Comparison of ENCODE assay signal across 10 cellular contexts in the genomic region with DNA sequence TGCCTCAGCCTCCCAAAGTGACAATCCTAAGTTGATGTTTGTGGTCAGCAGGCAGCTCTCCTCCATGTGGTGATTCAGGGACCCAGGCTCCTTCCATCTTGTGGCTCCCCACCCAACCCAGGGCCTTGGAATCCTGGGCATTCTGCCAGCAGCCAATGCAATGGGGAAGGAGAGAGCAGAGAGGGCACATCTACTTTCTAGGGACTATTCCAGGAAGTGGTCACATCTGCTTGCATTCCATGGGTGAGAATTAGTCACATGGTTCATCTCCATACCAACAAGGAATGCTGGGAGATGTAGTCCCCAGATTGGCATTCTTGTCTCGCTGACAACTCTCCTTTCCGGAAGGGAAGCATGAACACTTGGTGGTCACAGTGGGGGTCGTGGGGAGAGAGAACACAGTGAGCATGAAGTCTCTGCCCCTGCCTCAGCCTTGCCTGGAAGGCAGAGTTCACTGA. TPM values are rescaled to one million over a fixed set of nuclear protein-coding genes. Genes with fewer than 3 reads are reported as not detected.
DNase-seq lines count a peak whose midpoint lies in the region; ATAC-seq, FAIRE-seq and TF ChIP-seq lines count a peak whose summit lies in the region.
"Had no signal": no experiment of that assay in that cellular context is flagged by ENCODE, and none has a peak within 500 bp of the region (broad histone marks: within the 10 kb centered on the region; RNA-seq: fewer than 3 reads in every experiment).

No MANE protein-coding gene starts in this region.

- H2AFZ ChIP-seq in H1 (ENCODE audit: low read length): no peak overlapping the region

- no peak overlapping the region for H4K8ac ChIP-seq in H1 (ENCODE audit: extremely low read depth, insufficient read depth, low read length)

- no peak overlapping the region for H3K9ac ChIP-seq in H1 (replicated peaks in 1 of 4; ENCODE audit: extremely low read depth in 1 of 4, low read depth in 3 of 4, low read length in 3 of 4)

- H3K27ac ChIP-seq in breast epithelium (no peak overlapping the region), H1 (ENCODE audit: low read depth, low read length) (no peak overlapping the region)

- H3K79me2 ChIP-seq in H1 (ENCODE audit: control insufficient read depth in 1 of 2, insufficient read depth in 2 of 2, low read length in 2 of 2): no peaks in the 10 kb centered on the region

- H2BK15ac ChIP-seq in H1 (ENCODE audit: low read length): peak overlapping the region; percentile 55; the same call in 1 of the 2 replicates

- TF ChIP-seq RAD21 in H1 (IDR thresholded peaks at IDR 0.05 in 1 of 2, conservative IDR thresholded peaks at IDR 0.05 in 1 of 2; ENCODE audit: low read depth in 2 of 2, low read length in 2 of 2): no peak

- H3K14ac ChIP-seq in H1 (ENCODE audit: insufficient read length): no peak overlapping the region

- no peak overlapping the region for H3K4me3 Mint-ChIP-seq in MCF 10A (ENCODE audit: unreplicated experiment)
- H3K4me3 Mint-ChIP-seq: CD14-positive monocyte had no signal

- H3K56ac ChIP-seq in H1 (replicated peaks; ENCODE audit: insufficient read length, low read depth, low read length): no peak overlapping the region

- intact Hi-C loops in MCF 10A (cut with micrococcal nuclease) (no loop called here), breast epithelium (cut with DNase I; ENCODE audit: low total_unique reads) (loop anchor here (1.0 kb wide), 1 partner anchor 22 kb away; no protein-coding TSS in a partner anchor)

- H4K91ac ChIP-seq in H1 (replicated peaks; ENCODE audit: insufficient read length, low read length): no peak overlapping the region

- H3K36me3 ChIP-seq in breast epithelium (no peaks in the 10 kb centered on the region), H1 (ENCODE audit: control insufficient read depth in 2 of 4, insufficient read depth in 4 of 4, low read length in 3 of 4) (no peaks in the 10 kb centered on the region)

- 28% methylated on average over 3 of the region's 3 CpGs; no CpG with 5 or more reads in 1 of the 2 experiments for WGBS in H1 (ENCODE audit: extremely low coverage in 1 of 2, insufficient coverage in 1 of 2, insufficient read length in 1 of 2, insufficient replicate concordance in 2 of 2, low coverage in 1 of 2, low lambda C conversion rate in 2 of 2, missing lambda C conversion rate in 1 of 2), 2 experiments

- no peak overlapping the region for H3K4ac ChIP-seq in H1 (replicated peaks; ENCODE audit: insufficient read length, low read depth, low read length)

- TF ChIP-seq POLR2A in breast epithelium (IDR thresholded peaks at IDR 0.05): no peak
- TF ChIP-seq POLR2A in H1 (IDR thresholded peaks at IDR 0.05; ENCODE audit: control extremely low read depth in 1 of 2, low read depth in 2 of 2, low read length in 2 of 2): peak in 1 of 2 experiments; percentile 46; a peak in 1 of 3 replicates

- no peak for TF ChIP-seq EP300 in H1 (IDR thresholded peaks at IDR 0.05; ENCODE audit: borderline replicate concordance in 1 of 2, low read depth in 2 of 2, low read length in 2 of 2)

- H3K18ac ChIP-seq in H1 (ENCODE audit: extremely low read depth, low read length): no peak overlapping the region

- H3K9me3 Mint-ChIP-seq in MCF 10A (ENCODE audit: unreplicated experiment): no peaks in the 10 kb centered on the region

- H3K27me3 Mint-ChIP-seq in MCF 10A (ENCODE audit: insufficient read depth, unreplicated experiment): peaks cover 28% of the 10 kb centered on the region

- BruUV-seq in MCF 10A (replicated peaks; lab: Mats Ljungman, UMichigan): no TSS peak

- peak overlapping the region; percentile 25 for H4K5ac ChIP-seq in H1 (ENCODE audit: insufficient read length, low read depth, low read length)

- peak; percentile 18 for DNase-seq in MCF 10A (ENCODE audit: unreplicated experiment)
- no peak for DNase-seq in breast epithelium (ENCODE audit: low spot score in 2 of 2)
- peak; percentile 57 for DNase-seq in NCI-H226
- peak; percentile 34 to 71 for DNase-seq in H1 (ENCODE audit: low read depth in 1 of 2, low spot score in 2 of 2)
- DNase-seq in urothelium cell line (ENCODE audit: low spot score): peak; percentile 45
- no peak for DNase-seq in hippocampal formation (lab: John Stamatoyannopoulos, UW)
- DNase-seq: activated effector memory CD4-positive, alpha-beta T cell treated with Interleukin-2 at 50 U/mL for 16 hours had no signal

- H3K4me1 Mint-ChIP-seq in MCF 10A (ENCODE audit: insufficient read depth, unreplicated experiment): no peaks in the 10 kb centered on the region
- H3K4me1 Mint-ChIP-seq: CD14-positive monocyte had no signal

- no peaks in the 10 kb centered on the region for H3K36me3 Mint-ChIP-seq in MCF 10A (ENCODE audit: insufficient read depth, unreplicated experiment)
- H3K36me3 Mint-ChIP-seq: CD14-positive monocyte had no signal

- TF ChIP-seq CTCF in MCF 10A (IDR thresholded peaks at IDR 0.05; ENCODE audit: unreplicated experiment) (no peak), breast epithelium (IDR thresholded peaks at IDR 0.05) (no peak), H1 (IDR thresholded peaks at IDR 0.05; ENCODE audit: control extremely low read depth in 1 of 3, insufficient read depth in 1 of 3, low read depth in 1 of 3, low read length in 3 of 3) (no peak)

- H4K20me1 ChIP-seq in H1 (replicated peaks in 1 of 2; ENCODE audit: control insufficient read depth in 1 of 2, insufficient read depth in 2 of 2, low read length in 2 of 2): no peaks in the 10 kb centered on the region

- ATAC-seq in HG03354 (IDR thresholded peaks at IDR 0.05; ENCODE audit: poor library complexity, severe bottlenecking, unreplicated experiment): no peak
- ATAC-seq in HG03520 (IDR thresholded peaks at IDR 0.05; ENCODE audit: unreplicated experiment): no peak

- no peak overlapping the region for H3K27ac Mint-ChIP-seq in MCF 10A (ENCODE audit: low read depth, unreplicated experiment)
- H3K27ac Mint-ChIP-seq: CD14-positive monocyte had no signal

- H3K4me3 ChIP-seq in breast epithelium: no peak overlapping the region
- H3K4me3 ChIP-seq in H1 (ENCODE audit: extremely low read depth in 1 of 4, insufficient read depth in 2 of 4, low read depth in 3 of 4, low read length in 4 of 4): no peak overlapping the region

- no peak overlapping the region for H2BK5ac ChIP-seq in H1 (ENCODE audit: low read depth, low read length)

- H2AK5ac ChIP-seq in H1 (ENCODE audit: low read depth, low read length): 0 out of 2 replicates have a peak overlapping the region, but pooled peaks have one; percentile 67

- H2BK12ac ChIP-seq in H1 (ENCODE audit: low read depth, low read length): peak overlapping the region; percentile 64; the same call in 1 of the 2 replicates

- H3K23ac ChIP-seq in H1 (ENCODE audit: insufficient read length): no peak overlapping the region

- H3K79me1 ChIP-seq in H1 (ENCODE audit: low read depth, low read length): no peaks in the 10 kb centered on the region

- FAIRE-seq in H1 (lab: Jason Lieb, UNC): peak; percentile 100
- FAIRE-seq in urothelium cell line (lab: Jason Lieb, UNC): no peak

- CTCF ChIA-PET in MCF 10A (lab: Yijun Ruan, JAX): interaction anchor here (1.1 to 2.0 kb wide), 4 partner anchors 10 to 122 kb away, joined by 3 to 14 read pairs (median 6); a partner anchor contains a TSS
- CTCF ChIA-PET in H1 (lab: Charles Lee; ENCODE audit: partially characterized antibody): interaction anchor here (1.3 to 17.7 kb wide), 7 partner anchors 10 to 122 kb away, joined by 4 to 155 read pairs (median 7); a partner anchor contains a TSS

- H3K4me1 ChIP-seq in breast epithelium (no peaks in the 10 kb centered on the region), H1 (replicated peaks in 1 of 4; ENCODE audit: control insufficient read depth in 3 of 4, insufficient read depth in 4 of 4, low read length in 3 of 4) (peaks cover 0 to 7% (median 4%) of the 10 kb centered on the region in 4 experiments; a peak in 5 of 7 replicates)

- no peak overlapping the region; a peak in 1 of 4 replicates for H3K4me2 ChIP-seq in H1 (ENCODE audit: insufficient read depth in 1 of 2, low read depth in 2 of 2, low read length in 2 of 2)

- 0 out of 2 replicates have a peak overlapping the region, but pooled peaks have one; percentile 90 for H2BK20ac ChIP-seq in H1 (ENCODE audit: low read length)

- H3K9me3 ChIP-seq in breast epithelium (peaks cover 5 to 9% of the 10 kb centered on the region in 2 donors), H1 (ENCODE audit: insufficient read depth in 2 of 2, low read depth in 1 of 2, low read length in 1 of 2) (0 out of 4 replicates have a peak, but pooled peaks cover 0 to 5% of the 10 kb centered on the region in 2 experiments)

- POLR2A ChIA-PET in MCF 10A (lab: Yijun Ruan, JAX): interaction anchor here (0.6 kb wide), 1 partner anchor 16 kb away, joined by 3 read pairs; no protein-coding TSS in a partner anchor
- POLR2A ChIA-PET in H1 (lab: Charles Lee; ENCODE audit: partially characterized antibody): interaction anchor here (1.3 to 2.0 kb wide), 3 partner anchors 28 to 90 kb away, joined by 3 to 7 read pairs (median 6); no protein-coding TSS in a partner anchor

- H2BK120ac ChIP-seq in H1 (replicated peaks; ENCODE audit: low read depth, low read length): no peak overlapping the region

- peaks cover 0 to 15% of the 10 kb centered on the region in 2 donors for H3K27me3 ChIP-seq in breast epithelium
- no peaks in the 10 kb centered on the region for H3K27me3 ChIP-seq in H1 (replicated peaks in 1 of 4; ENCODE audit: control insufficient read depth in 3 of 4, extremely low read depth in 1 of 4, insufficient read depth in 3 of 4, low read length in 3 of 4)

- no peaks in the 10 kb centered on the region for H3K23me2 ChIP-seq in H1 (ENCODE audit: low read depth, low read length)

TF ChIP-seq in H1, 55 proteins besides CTCF, POLR2A, EP300 and RAD21 (continues in another document):
- TF ChIP-seq, protein P1, sequence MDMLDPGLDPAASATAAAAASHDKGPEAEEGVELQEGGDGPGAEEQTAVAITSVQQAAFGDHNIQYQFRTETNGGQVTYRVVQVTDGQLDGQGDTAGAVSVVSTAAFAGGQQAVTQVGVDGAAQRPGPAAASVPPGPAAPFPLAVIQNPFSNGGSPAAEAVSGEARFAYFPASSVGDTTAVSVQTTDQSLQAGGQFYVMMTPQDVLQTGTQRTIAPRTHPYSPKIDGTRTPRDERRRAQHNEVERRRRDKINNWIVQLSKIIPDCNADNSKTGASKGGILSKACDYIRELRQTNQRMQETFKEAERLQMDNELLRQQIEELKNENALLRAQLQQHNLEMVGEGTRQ (IDR thresholded peaks at IDR 0.05; ENCODE audit: low read length): peak; percentile 89
- TF ChIP-seq GTF2F1 (IDR thresholded peaks at IDR 0.05; ENCODE audit: borderline replicate concordance, low read depth, low read length): no peak

RNA-seq across cellular contexts. Expression of a gene that starts 9.9 kb away (rescaled TPM):
- total RNA-seq in MCF 10A (2022) (0.70 and 0.71 TPM in 2 replicates), breast epithelium (1 to 10 TPM; 3.4 to 7.9 (median 3.4) TPM)
- 16.0 and 17.4 TPM in 2 replicates for total RNA-seq in H1 (2021; fragmentation: NEBNext Ultra II Directional; extraction: Animal tissue kit (Norgen Biotek cat#: 25700))
- 10.4 and 18.4 TPM in 2 replicates for polyA plus RNA-seq in H1 (2011; rRNA removed)
- 12.8 TPM for polyA plus RNA-seq in H1 (2011; cell fraction: cytosol; rRNA removed)
- polyA plus RNA-seq in H1 (2011; cell fraction: nucleus; rRNA removed): 19.3 TPM
- 12.4 to 19.0 TPM (median 18.1 TPM) in 4 replicates for polyA plus RNA-seq in H1 (2012, experiment 1 of 2)
- 15.2 TPM for polyA plus RNA-seq in H1 (2012, experiment 2 of 2)
- 10.6 TPM for polyA plus RNA-seq in H1 (2013, experiment 1 of 2)
- polyA plus RNA-seq in H1 (2013, experiment 2 of 2): 8.8 TPM
- polyA minus RNA-seq in H1 (2011; rRNA and poly(A)+ RNA removed): 6.3 and 10.2 TPM in 2 replicates
- 12.8 TPM for polyA minus RNA-seq in H1 (2011; cell fraction: cytosol; rRNA and poly(A)+ RNA removed)
- 12.0 TPM for polyA minus RNA-seq in H1 (2011; cell fraction: nucleus; rRNA and poly(A)+ RNA removed)
- polyA plus RNA-seq: CD14-positive monocyte had no signal

Comparison
In these comparisons a context has a peak if more than half of its experiments do, and no peak if none do; other contexts are left out.
1. DNase-seq: peak in MCF 10A (single experiment), NCI-H226 (single experiment), H1 (2 of 2) and urothelium cell line (single experiment); none in breast epithelium (0 of 2) and hippocampal formation (0 of 2).